21 cellular contexts compared by ENCODE assay signal in the genomic region with DNA sequence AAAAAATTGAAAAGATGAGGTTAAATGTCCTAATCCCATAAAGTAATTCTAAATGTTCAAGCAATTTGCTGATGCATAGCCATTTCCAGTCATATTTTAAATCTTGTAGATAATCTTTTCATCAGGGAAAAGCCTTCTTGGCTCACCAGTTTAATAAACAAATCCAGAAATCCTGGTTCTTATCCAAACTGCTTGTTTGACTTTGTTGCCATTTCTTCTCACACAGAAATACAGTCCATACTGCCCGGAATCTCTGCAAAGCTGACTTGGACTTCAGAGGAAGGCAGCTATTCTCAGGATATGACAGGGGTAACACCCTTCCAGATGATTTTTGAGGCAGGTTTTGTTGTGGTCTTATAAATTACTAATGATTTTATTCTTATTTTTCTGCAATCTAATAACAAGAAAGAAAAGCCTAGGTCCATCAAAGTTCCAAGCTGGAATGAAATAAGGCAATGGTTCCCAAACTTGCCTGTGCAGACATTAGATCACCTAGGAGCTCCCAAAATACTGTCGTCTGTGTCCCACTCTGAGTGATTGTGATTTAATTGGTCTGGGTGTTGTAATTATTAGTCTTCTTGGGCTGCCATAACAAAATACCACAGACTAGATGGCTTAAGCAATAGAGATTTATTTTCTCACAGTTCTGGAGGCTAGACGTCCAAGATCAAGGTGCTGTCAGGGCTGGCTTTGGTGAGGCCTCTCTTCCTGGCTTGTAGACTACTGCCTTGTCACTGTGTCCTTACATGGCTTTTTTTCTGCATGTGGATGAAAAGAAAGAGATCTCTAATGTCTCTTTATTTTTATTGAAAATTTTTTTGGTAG. TPM values are rescaled to one million over a fixed set of nuclear protein-coding genes. Genes with fewer than 3 reads are reported as not detected.
DNase-seq lines count a peak whose midpoint lies in the region; ATAC-seq, FAIRE-seq and TF ChIP-seq lines count a peak whose summit lies in the region.
"Had no signal": no experiment of that assay in that cellular context is flagged by ENCODE, and none has a peak within 500 bp of the region (broad histone marks: within the 10 kb centered on the region; RNA-seq: fewer than 3 reads in every experiment).

No MANE protein-coding gene starts in this region.

- no peak overlapping the region for H2AFZ ChIP-seq in parathyroid adenoma

- 79 to 83% methylated on average over 3 of the region's 3 CpGs for WGBS in pancreas, 2 donors

- H3K9me3 ChIP-seq in Panc1 (ENCODE audit: control insufficient read depth, insufficient read depth, low read depth, low read length) (no peaks in the 10 kb centered on the region), parathyroid adenoma (ENCODE audit: control insufficient read depth, low read length) (no peaks in the 10 kb centered on the region), pancreas (no peaks in the 10 kb centered on the region)
- H3K9me3 ChIP-seq: SJCRH30 had no signal

- intact Hi-C loops in Panc1 (cut with micrococcal nuclease; ENCODE audit: unreplicated experiment) (no loop called here), pancreas (cut with DNase I) (no loop called here)

- no peaks in the 10 kb centered on the region for H3K79me2 ChIP-seq in parathyroid adenoma

- no peak overlapping the region for H3K9ac ChIP-seq in parathyroid adenoma

- H3K4me2 ChIP-seq in parathyroid adenoma (ENCODE audit: low read length) = no peak overlapping the region

- peak overlapping the region; percentile 77 for H3K27ac ChIP-seq in C4-2B
- peak overlapping the region; percentile 32; the same call in 1 of the 2 replicates for H3K27ac ChIP-seq in Panc1 (ENCODE audit: low read length)
- H3K27ac ChIP-seq in parathyroid adenoma = peak overlapping the region; percentile 67
- no peak overlapping the region for H3K27ac ChIP-seq in pancreas
- H3K27ac ChIP-seq: SJCRH30 had no signal

- no peak for FAIRE-seq in pancreas (lab: Jason Lieb, UNC)
- FAIRE-seq: GM19239, H1, RCC 7860 had no signal

- DNase-seq in Panc1 (ENCODE audit: low read depth, low spot score) = no peak
- DNase-seq in fibroblast of the aortic adventitia (ENCODE audit: low read depth) = peak; percentile 22
- DNase-seq in pancreas = no peak
- DNase-seq in GM10266 (ENCODE audit: extremely low spot score) = no peak
- DNase-seq in amygdala (lab: John Stamatoyannopoulos, UW) = no peak
- no peak for DNase-seq in HK-2 (ENCODE audit: unreplicated experiment)
- DNase-seq: GDM1; KG1; NCI-H1105; NCI-H2029; NCI-H2227 treated with DMSO at 0.1 percent for 48 hours; NCI-H510A; NCI-H774; NK-92 treated with Interleukin-12 subunit alpha and Interleukin-12 subunit beta, amount 100 ng/mL, for 24 hours; SJCRH30 had no signal

- ATAC-seq in Panc1 (no peak), pancreas (no peak)

- TF ChIP-seq CTCF in C4-2B (conservative IDR thresholded peaks at IDR 0.05) (no peak), Panc1 (IDR thresholded peaks at IDR 0.05) (no peak), fibroblast of the aortic adventitia (IDR thresholded peaks at IDR 0.05; ENCODE audit: insufficient read depth, low read length) (no peak), parathyroid adenoma (IDR thresholded peaks at IDR 0.05) (no peak), pancreas (IDR thresholded peaks at IDR 0.05) (no peak), GM10266 (IDR thresholded peaks at IDR 0.05; ENCODE audit: control insufficient read depth, insufficient read depth, low read depth, missing control alignments) (no peak)

- H3K36me3 ChIP-seq in Panc1 (ENCODE audit: control insufficient read depth, insufficient read depth, low read length) = no peaks in the 10 kb centered on the region
- no peaks in the 10 kb centered on the region for H3K36me3 ChIP-seq in parathyroid adenoma (ENCODE audit: control insufficient read depth, insufficient read depth, low read length)
- H3K36me3 ChIP-seq in pancreas = no peaks in the 10 kb centered on the region
- H3K36me3 ChIP-seq: SJCRH30 had no signal

- no peak overlapping the region for H3K4me3 ChIP-seq in Panc1 (ENCODE audit: low read depth in 2 of 2, low read length in 2 of 2)
- H3K4me3 ChIP-seq in fibroblast of the aortic adventitia (ENCODE audit: low read depth, low read length) = no peak overlapping the region
- no peak overlapping the region for H3K4me3 ChIP-seq in parathyroid adenoma (ENCODE audit: low read depth, low read length)
- no peak overlapping the region for H3K4me3 ChIP-seq in pancreas
- H3K4me3 ChIP-seq: SJCRH30 had no signal

- POLR2A ChIA-PET in Panc1 (lab: Charles Lee) = no interaction called here

- peaks cover 18% of the 10 kb centered on the region for H3K4me1 ChIP-seq in Panc1 (ENCODE audit: control insufficient read depth, insufficient read depth, low read length)
- H3K4me1 ChIP-seq in parathyroid adenoma = peaks cover 9% of the 10 kb centered on the region
- H3K4me1 ChIP-seq in pancreas = no peaks in the 10 kb centered on the region
- H3K4me1 ChIP-seq: SJCRH30 had no signal

- CTCF ChIA-PET in Panc1 (lab: Charles Lee) = no interaction called here

- in situ Hi-C loops in Panc1 (cut with HindIII; ENCODE audit: low pct_unique_long_range_greater_than_20kb, low sequenced_read_pairs) = no loop called here

- no TSS peak for BruUV-seq in Panc1 (replicated peaks; lab: Mats Ljungman, UMichigan)

- no peaks in the 10 kb centered on the region for H3K27me3 ChIP-seq in Panc1 (ENCODE audit: control insufficient read depth, insufficient read depth, low read length)
- H3K27me3 ChIP-seq in parathyroid adenoma (ENCODE audit: control insufficient read depth, insufficient read depth, low read length) = no peaks in the 10 kb centered on the region
- no peaks in the 10 kb centered on the region for H3K27me3 ChIP-seq in pancreas
- H3K27me3 ChIP-seq: SJCRH30 had no signal

RNA-seq across cellular contexts. Expression of a gene that starts 55.1 kb away (rescaled TPM):
- total RNA-seq in Panc1 (2021; ENCODE audit: unreplicated experiment) (43.7 TPM), fibroblast of the aortic adventitia (ENCODE audit: low replicate concordance) (5.3 and 10.7 TPM in 2 replicates), pancreas (10 to 100 TPM in 3 of 6 donors, 1 to 10 TPM in 3; 8.2 to 13.2 (median 9.4) TPM)
- polyA plus RNA-seq in Panc1 (2012; ENCODE audit: insufficient read length) = 43.4 TPM
- 10 to 100 TPM; 10.1 to 19.0 TPM for polyA plus RNA-seq in pancreas

RNA-seq across cellular contexts. Expression of a gene that starts 59.1 kb away (rescaled TPM):
- total RNA-seq in Panc1 (2021; ENCODE audit: unreplicated experiment) (7.3 TPM), fibroblast of the aortic adventitia (ENCODE audit: low replicate concordance) (0.27 and 4.9 TPM in 2 replicates), pancreas (10 to 100 TPM; 32.6 to 59.8 (median 38.7) TPM)
- 7.8 TPM for polyA plus RNA-seq in Panc1 (2012; ENCODE audit: insufficient read length)
- polyA plus RNA-seq in pancreas = 10 to 100 TPM; 17.8 to 45.9 TPM
- polyA plus RNA-seq: CD14-positive monocyte had no signal

Comparison
In these comparisons a context has a peak if more than half of its experiments do, and no peak if none do; other contexts are left out.
1. H3K27ac ChIP-seq: peak in C4-2B (single experiment), Panc1 (single experiment) and parathyroid adenoma (single experiment); none in pancreas (0 of 4).